Comparison of ENCODE assay signal across 26 cellular contexts in the genomic region with DNA sequence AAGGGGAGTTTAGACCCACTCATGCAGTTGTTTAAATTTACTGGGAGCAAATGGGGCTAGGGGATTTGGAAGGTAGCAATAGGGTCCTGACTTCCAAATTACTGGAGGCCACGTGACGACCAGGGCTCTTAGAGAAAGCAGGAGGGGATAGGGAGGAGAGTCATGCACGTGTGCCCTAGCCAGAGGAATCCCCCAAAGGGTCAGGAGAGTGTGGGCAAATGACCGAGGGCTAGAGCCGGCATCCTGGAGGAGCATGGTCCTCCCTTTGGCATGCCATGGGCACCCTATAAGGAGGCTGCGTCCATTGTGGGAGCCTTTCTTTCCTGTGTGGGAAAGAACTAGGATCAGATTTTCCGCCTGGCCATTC. TPM values are rescaled to one million over a fixed set of nuclear protein-coding genes. Genes with fewer than 3 reads are reported as not detected.
"Had no signal": no experiment of that assay in that cellular context is flagged by ENCODE, and none has a peak within 500 bp of the region (broad histone marks: within the 10 kb centered on the region; RNA-seq: fewer than 3 reads in every experiment).

No MANE protein-coding gene starts in this region.

- H3K4me2 ChIP-seq: KMS-11 had no signal

- H3K27ac ChIP-seq: KMS-11, SK-N-MC, VCaP had no signal

- H3K27ac Mint-ChIP-seq: activated CD4-positive, alpha-beta memory T cell treated with anti-CD3 and anti-CD28 coated beads, Interleukin-2, amount 10 ng/mL, durations not matched to agents 7 days and 5 days; activated CD4-positive, alpha-beta T cell treated with anti-CD3 and anti-CD28 coated beads for 36 hours; activated naive CD4-positive, alpha-beta T cell treated with anti-CD3 and anti-CD28 coated beads, Interleukin-2, amount 10 ng/mL, durations not matched to agents 7 days and 5 days; activated naive CD8-positive, alpha-beta T cell treated with anti-CD3 and anti-CD28 coated beads for 36 hours; activated T-cell treated with anti-CD3 and anti-CD28 coated beads, Interleukin-2, amount 50 U/mL, for 72 hours; activated T-helper 2 cell treated with anti-CD3 and anti-CD28 coated beads, Interferon-gamma antibody, Interleukin-2, Interleukin-4, amounts not matched to agents 10 μg/mL and 5 μg/mL and 100 μg/mL, durations not matched to agents 14 hours and 24 hours and 36 hours had no signal

- H3K4me3 ChIP-seq: SK-N-MC had no signal

- H3K4me1 Mint-ChIP-seq: activated CD4-positive, alpha-beta memory T cell treated with anti-CD3 and anti-CD28 coated beads, Interleukin-2, amount 10 ng/mL, durations not matched to agents 7 days and 5 days; activated naive CD4-positive, alpha-beta T cell treated with anti-CD3 and anti-CD28 coated beads, Interleukin-2, amount 10 ng/mL, durations not matched to agents 7 days and 5 days had no signal

- H3K4me3 Mint-ChIP-seq: activated CD4-positive, alpha-beta memory T cell treated with anti-CD3 and anti-CD28 coated beads, Interleukin-2, amount 10 ng/mL, durations not matched to agents 7 days and 5 days; activated CD4-positive, alpha-beta T cell treated with anti-CD3 and anti-CD28 coated beads for 36 hours; activated naive CD4-positive, alpha-beta T cell treated with anti-CD3 and anti-CD28 coated beads, Interleukin-2, amount 10 ng/mL, durations not matched to agents 7 days and 5 days; activated naive CD8-positive, alpha-beta T cell treated with anti-CD3 and anti-CD28 coated beads for 36 hours; activated T-cell treated with anti-CD3 and anti-CD28 coated beads, Interleukin-2, amount 50 U/mL, for 72 hours had no signal

- H3K36me3 Mint-ChIP-seq: activated naive CD4-positive, alpha-beta T cell treated with anti-CD3 and anti-CD28 coated beads, Interleukin-2, amount 10 ng/mL, durations not matched to agents 7 days and 5 days; activated naive CD8-positive, alpha-beta T cell treated with anti-CD3 and anti-CD28 coated beads for 36 hours had no signal

- DNase-seq: activated CD4-positive, alpha-beta memory T cell treated with anti-CD3 and anti-CD28 coated beads, Interleukin-2, amount 10 ng/mL, durations not matched to agents 7 days and 5 days; activated CD4-positive, alpha-beta T cell treated with anti-CD3 and anti-CD28 coated beads for 36 hours; activated CD4-positive, alpha-beta T cell treated with anti-CD3 and anti-CD28 coated beads, Interleukin-2, amount 50 U/mL, for 1 hour; activated CD8-positive, alpha-beta memory T cell treated with anti-CD3 and anti-CD28 coated beads, Interleukin-2, amount 50 U/mL, for 4 hours; activated gamma-delta T cell treated with Interleukin-2 at 50 U/mL for 16 hours; activated naive CD4-positive, alpha-beta T cell treated with anti-CD3 and anti-CD28 coated beads, Interleukin-2, amount 10 ng/mL, durations not matched to agents 7 days and 5 days; activated naive CD8-positive, alpha-beta T cell treated with anti-CD3 and anti-CD28 coated beads for 36 hours; activated T-cell treated with anti-CD3 and anti-CD28 coated beads, Interleukin-2, amount 50 U/mL, for 72 hours; anterior cingulate cortex; caudate nucleus; NCI-H1092; NCI-H1417; NCI-H1930; NCI-H2171; NCI-H226; NCI-H526; NCI-H774; OCI-M1; RPMI8226; T-helper 1 cell had no signal

- H3K9ac ChIP-seq: KMS-11 had no signal

- H3K9me3 Mint-ChIP-seq: activated CD4-positive, alpha-beta memory T cell treated with anti-CD3 and anti-CD28 coated beads, Interleukin-2, amount 10 ng/mL, durations not matched to agents 7 days and 5 days; activated naive CD4-positive, alpha-beta T cell treated with anti-CD3 and anti-CD28 coated beads, Interleukin-2, amount 10 ng/mL, durations not matched to agents 7 days and 5 days; activated naive CD8-positive, alpha-beta T cell treated with anti-CD3 and anti-CD28 coated beads for 36 hours; activated T-cell treated with anti-CD3 and anti-CD28 coated beads, Interleukin-2, amount 50 U/mL, for 72 hours; activated T-helper 2 cell treated with anti-CD3 and anti-CD28 coated beads, Interferon-gamma antibody, Interleukin-2, Interleukin-4, amounts not matched to agents 10 μg/mL and 5 μg/mL and 100 μg/mL, durations not matched to agents 14 hours and 24 hours and 36 hours had no signal

RNA-seq across cellular contexts. Expression of a gene that starts 25.5 kb away (rescaled TPM):
- total RNA-seq: activated CD4-positive, alpha-beta memory T cell treated with anti-CD3 and anti-CD28 coated beads, Interleukin-2, amount 10 ng/mL, durations not matched to agents 7 days and 5 days; activated CD4-positive, alpha-beta T cell treated with anti-CD3 and anti-CD28 coated beads for 36 hours; activated naive CD8-positive, alpha-beta T cell treated with anti-CD3 and anti-CD28 coated beads for 36 hours; activated T-cell treated with anti-CD3 and anti-CD28 coated beads, Interleukin-2, amount 50 U/mL, for 72 hours; activated T-helper 2 cell treated with anti-CD3 and anti-CD28 coated beads, Interferon-gamma antibody, Interleukin-2, Interleukin-4, amounts not matched to agents 10 μg/mL and 5 μg/mL and 100 μg/mL, durations not matched to agents 14 hours and 24 hours and 36 hours; NCI-H460; T-helper 2 cell treated with Interferon-gamma antibody and Interleukin-4, amounts not matched to agents 100 ng/mL and 5 ng/mL, for 36 hours had no signal
